8 cellular contexts compared by ENCODE assay signal in genomic region chr10:50605280-50606270, GRCh38. TPM values are rescaled to one million over a fixed set of nuclear protein-coding genes. Genes with fewer than 3 reads are reported as not detected.
A peak's percentile ranks its signal among the peaks of the same experiment; 100 is the strongest.
DNase-seq lines count a peak whose midpoint lies in the region; ATAC-seq and TF ChIP-seq lines count a peak whose summit lies in the region.

No MANE protein-coding gene starts in this region.

- H3F3A ChIP-seq in PC-9 (ENCODE audit: insufficient read depth, low read depth): peaks cover 27% of the 10 kb centered on the region

- POLR2A ChIA-PET in PC-9 (lab: Charles Lee; ENCODE audit: unreplicated experiment): no interaction called here

- H3K36me3 Mint-ChIP-seq in activated naive CD4-positive, alpha-beta T cell treated with anti-CD3 and anti-CD28 coated beads, Interleukin-2, amount 10 ng/mL, durations not matched to agents 7 days and 5 days: no peaks in the 10 kb centered on the region

- H3K79me2 ChIP-seq in PC-9 (ENCODE audit: low read depth): peaks cover 78% of the 10 kb centered on the region

- no peaks in the 10 kb centered on the region for H3K36me3 ChIP-seq in PC-9 (ENCODE audit: low read depth)

- peaks cover 31% of the 10 kb centered on the region for H4K20me1 ChIP-seq in PC-9 (ENCODE audit: insufficient read depth)

- H3K4me3 ChIP-seq in PC-9: no peak overlapping the region; the same call in 1 of the 2 replicates

- no peaks in the 10 kb centered on the region for H3K27me3 Mint-ChIP-seq in activated naive CD4-positive, alpha-beta T cell treated with anti-CD3 and anti-CD28 coated beads, Interleukin-2, amount 10 ng/mL, durations not matched to agents 7 days and 5 days

- no TSS peak for BruUV-seq in PC-9 (replicated peaks; lab: Mats Ljungman, UMichigan)

- TF ChIP-seq CTCF in AG09319 (IDR thresholded peaks at IDR 0.05; ENCODE audit: low read depth, low read length) (no peak), PC-9 (conservative IDR thresholded peaks at IDR 0.05) (no peak)

- no peak overlapping the region for H3K27ac Mint-ChIP-seq in activated naive CD4-positive, alpha-beta T cell treated with anti-CD3 and anti-CD28 coated beads, Interleukin-2, amount 10 ng/mL, durations not matched to agents 7 days and 5 days

- H3K9me3 ChIP-seq in PC-9 (ENCODE audit: insufficient read depth, low read depth): no peaks in the 10 kb centered on the region

- H3K4me2 ChIP-seq in PC-9: peak overlapping the region; percentile 57

- H2AFZ ChIP-seq in PC-9: no peak overlapping the region

- no peaks in the 10 kb centered on the region for H3K9me3 Mint-ChIP-seq in activated naive CD4-positive, alpha-beta T cell treated with anti-CD3 and anti-CD28 coated beads, Interleukin-2, amount 10 ng/mL, durations not matched to agents 7 days and 5 days

- CTCF ChIA-PET in PC-9 (lab: Charles Lee): interaction anchor here (0.5 to 0.6 kb wide), 2 partner anchors 32 to 64 kb away, joined by 3 to 5 read pairs; no protein-coding TSS in a partner anchor
- CTCF ChIA-PET in activated naive CD4-positive, alpha-beta T cell treated with anti-CD3 and anti-CD28 coated beads, Interleukin-2, amount 10 ng/mL, durations not matched to agents 7 days and 5 days (lab: Charles Lee): no interaction called here

- no peak overlapping the region for H3K4me3 Mint-ChIP-seq in activated naive CD4-positive, alpha-beta T cell treated with anti-CD3 and anti-CD28 coated beads, Interleukin-2, amount 10 ng/mL, durations not matched to agents 7 days and 5 days

- DNase-seq in AG09319 (ENCODE audit: extremely low read depth, low read depth) (peak; percentile 87), PC-9 (peak; percentile 60 to 92), epidermal melanocyte (ENCODE audit: insufficient read length, low spot score) (peak; percentile 22), non-pigmented ciliary epithelial cell (ENCODE audit: low read depth) (peak; percentile 96)
- DNase-seq in activated naive CD4-positive, alpha-beta T cell treated with anti-CD3 and anti-CD28 coated beads, Interleukin-2, amount 10 ng/mL, durations not matched to agents 7 days and 5 days: no peak
- no peak for DNase-seq in activated effector memory CD4-positive, alpha-beta T cell treated with anti-CD3 and anti-CD28 coated beads, Interleukin-2, amount 50 U/mL, for 16 hours

- H3K4me1 ChIP-seq in PC-9 (replicated peaks; ENCODE audit: insufficient read depth): peaks cover 45% of the 10 kb centered on the region

- H3K27ac ChIP-seq in PC-9: peak overlapping the region; percentile 53

- H3K27me3 ChIP-seq in PC-9 (ENCODE audit: insufficient read depth, low read depth): no peaks in the 10 kb centered on the region

- H3K9me2 ChIP-seq in PC-9 (ENCODE audit: insufficient read depth): no peaks in the 10 kb centered on the region

- ATAC-seq in GM18520 (IDR thresholded peaks at IDR 0.05; ENCODE audit: unreplicated experiment) (peak; percentile 72), HG03045 (IDR thresholded peaks at IDR 0.05; ENCODE audit: unreplicated experiment) (peak; percentile 78)

- intact Hi-C loops in PC-9 (cut with micrococcal nuclease; ENCODE audit: unreplicated experiment): loop anchor here (1.0 to 5.0 kb wide), 4 partner anchors 17 to 135 kb away; partner anchors contain the start of gene SGMS1

- peaks cover 27% of the 10 kb centered on the region for H3K4me1 Mint-ChIP-seq in activated naive CD4-positive, alpha-beta T cell treated with anti-CD3 and anti-CD28 coated beads, Interleukin-2, amount 10 ng/mL, durations not matched to agents 7 days and 5 days

RNA-seq across cellular contexts. Expression of gene SGMS1, which starts 18.2 kb away (rescaled TPM):
- 34.3 and 35.0 TPM in 2 replicates for total RNA-seq in PC-9 (2021)

Comparison
In these comparisons a context has a peak if more than half of its experiments do, and no peak if none do; other contexts are left out.
1. DNase-seq: peak in AG09319 (single experiment), PC-9 (2 of 2), epidermal melanocyte (single experiment) and non-pigmented ciliary epithelial cell (single experiment); none in activated naive CD4-positive, alpha-beta T cell treated with anti-CD3 and anti-CD28 coated beads, Interleukin-2, amount 10 ng/mL, durations not matched to agents 7 days and 5 days (single experiment) and activated effector memory CD4-positive, alpha-beta T cell treated with anti-CD3 and anti-CD28 coated beads, Interleukin-2, amount 50 U/mL, for 16 hours (single experiment).